In genomic region chr15:64779630-64780029, GRCh38 we compare ENCODE assay signal across 29 cellular contexts. TPM values are rescaled to one million over a fixed set of nuclear protein-coding genes. Genes with fewer than 3 reads are reported as not detected.
"Had no signal": no experiment of that assay in that cellular context is flagged by ENCODE, and none has a peak within 500 bp of the region (broad histone marks: within the 10 kb centered on the region; RNA-seq: fewer than 3 reads in every experiment).

No MANE protein-coding gene starts in this region.

- DNase-seq: nephron progenitor cell; nucleus accumbens; pancreas; retina; right lobe of liver; sigmoid colon; small intestine; stimulated activated CD4-positive, alpha-beta T cell treated with anti-CD3 and anti-CD28 coated beads, Interleukin-15, amount 100 ng/mL, for 24 hours; stimulated activated CD4-positive, alpha-beta T cell treated with anti-CD3 and anti-CD28 coated beads, Interleukin-2, amount 100 ng/mL, for 24 hours; stimulated activated CD4-positive, alpha-beta T cell treated with anti-CD3 and anti-CD28 coated beads, Interleukin-2, amount 100 ng/mL, for 48 hours; stimulated activated CD4-positive, alpha-beta T cell treated with anti-CD3 and anti-CD28 coated beads, Interleukin-4, amount 100 ng/mL, for 24 hours; stimulated activated naive B cell treated with anti-CD40 and anti-IgM and Interleukin-4, amounts not matched to agents 10 μg/mL and 1 μg/mL and 100 μg/mL, for 72 hours; stimulated activated naive CD4-positive, alpha-beta T cell treated with Interleukin-2 at 50 U/mL for 16 hours; stomach; thyroid gland; trophoblast cell; upper lobe of left lung had no signal

- H3K27me3 ChIP-seq: pancreas, right atrium auricular region, right lobe of liver, sigmoid colon, thyroid gland, vagina had no signal

- H3K9me3 ChIP-seq: neutrophil, pancreas, prostate gland, right atrium auricular region, right lobe of liver, sigmoid colon, stomach, thoracic aorta, thyroid gland, tibial nerve, upper lobe of left lung, vagina had no signal

- H3K36me3 Mint-ChIP-seq: natural killer cell treated with Interleukin-12 subunit alpha and Interleukin-12 subunit beta and Interleukin-15 and Interleukin-18, amount 100 ng/mL, for 72 hours; stimulated activated effector memory CD8-positive, alpha-beta T cell treated with anti-CD3 and anti-CD28 coated beads, Interleukin-12 subunit alpha, Interleukin-12 subunit beta, amount 100 ng/mL, for 72 hours; stimulated activated naive B cell treated with anti-CD40 and anti-IgM and Interleukin-4, amounts not matched to agents 10 μg/mL and 1 μg/mL and 100 μg/mL, for 72 hours had no signal

- H3K9me3 Mint-ChIP-seq: natural killer cell treated with Interleukin-12 subunit alpha and Interleukin-12 subunit beta and Interleukin-15 and Interleukin-18, amount 100 ng/mL, for 72 hours; nephron progenitor cell; neural crest cell; stimulated activated effector memory CD8-positive, alpha-beta T cell treated with anti-CD3 and anti-CD28 coated beads, Interleukin-12 subunit alpha, Interleukin-12 subunit beta, amount 100 ng/mL, for 72 hours; stimulated activated naive B cell treated with anti-CD40 and anti-IgM and Interleukin-4, amounts not matched to agents 10 μg/mL and 1 μg/mL and 100 μg/mL, for 72 hours; stimulated activated naive CD8-positive, alpha-beta T cell treated with anti-CD3 and anti-CD28 coated beads, Interleukin-15, Interleukin-2, amounts not matched to agents 100 ng/mL and 50 ng/mL, for 24 hours had no signal

- H3K27ac ChIP-seq: neutrophil, pancreas, prostate gland, right atrium auricular region, right lobe of liver, sigmoid colon, stomach, thoracic aorta, thyroid gland, tibial nerve, upper lobe of left lung, vagina had no signal

- H3K4me3 ChIP-seq: pancreas, prostate gland, right atrium auricular region, right lobe of liver, sigmoid colon, stomach, thoracic aorta, thyroid gland, tibial nerve, upper lobe of left lung, vagina had no signal

- FAIRE-seq: pancreas, small intestine, urothelium cell line had no signal

- H3K36me3 ChIP-seq: neutrophil, pancreas, prostate gland, right atrium auricular region, right lobe of liver, sigmoid colon, stomach, thoracic aorta, thyroid gland, tibial nerve, upper lobe of left lung, vagina had no signal

- H3K4me1 ChIP-seq: prostate gland had no signal

- H3K4me3 Mint-ChIP-seq: natural killer cell treated with Interleukin-12 subunit alpha and Interleukin-12 subunit beta and Interleukin-15 and Interleukin-18, amount 100 ng/mL, for 72 hours; nephron progenitor cell; stimulated activated effector memory CD8-positive, alpha-beta T cell treated with anti-CD3 and anti-CD28 coated beads, Interleukin-12 subunit alpha, Interleukin-12 subunit beta, amount 100 ng/mL, for 72 hours; stimulated activated naive B cell treated with anti-CD40 and anti-IgM and Interleukin-4, amounts not matched to agents 10 μg/mL and 1 μg/mL and 100 μg/mL, for 72 hours; stimulated activated naive CD8-positive, alpha-beta T cell treated with anti-CD3 and anti-CD28 coated beads, Interleukin-15, Interleukin-2, amounts not matched to agents 100 ng/mL and 50 ng/mL, for 24 hours had no signal

- H3K27ac Mint-ChIP-seq: natural killer cell treated with Interleukin-12 subunit alpha and Interleukin-12 subunit beta and Interleukin-15 and Interleukin-18, amount 100 ng/mL, for 72 hours; nephron progenitor cell; stimulated activated effector memory CD8-positive, alpha-beta T cell treated with anti-CD3 and anti-CD28 coated beads, Interleukin-12 subunit alpha, Interleukin-12 subunit beta, amount 100 ng/mL, for 72 hours; stimulated activated naive B cell treated with anti-CD40 and anti-IgM and Interleukin-4, amounts not matched to agents 10 μg/mL and 1 μg/mL and 100 μg/mL, for 72 hours; stimulated activated naive CD8-positive, alpha-beta T cell treated with anti-CD3 and anti-CD28 coated beads, Interleukin-15, Interleukin-2, amounts not matched to agents 100 ng/mL and 50 ng/mL, for 24 hours had no signal

- H3K27me3 Mint-ChIP-seq: natural killer cell treated with Interleukin-12 subunit alpha and Interleukin-12 subunit beta and Interleukin-15 and Interleukin-18, amount 100 ng/mL, for 72 hours had no signal

- ATAC-seq: natural killer cell treated with Interleukin-12 subunit alpha and Interleukin-12 subunit beta and Interleukin-15 and Interleukin-18, amount 100 ng/mL, for 72 hours; pancreas; right lobe of liver; stimulated activated effector memory CD8-positive, alpha-beta T cell treated with anti-CD3 and anti-CD28 coated beads, Interleukin-12 subunit alpha, Interleukin-12 subunit beta, amount 100 ng/mL, for 72 hours; stimulated activated naive B cell treated with anti-CD40 and anti-IgM and Interleukin-4, amounts not matched to agents 10 μg/mL and 1 μg/mL and 100 μg/mL, for 72 hours had no signal

RNA-seq across cellular contexts. Expression of gene RBPMS2, which starts 4.2 kb away (rescaled TPM):
- total RNA-seq: temporal lobe had no signal
